Comparison of ENCODE assay signal across 25 cellular contexts in genomic region chr6:93123585-93123984, GRCh38.
"Had no signal": no experiment of that assay in that cellular context is flagged by ENCODE, and none has a peak within 500 bp of the region (broad histone marks: within the 10 kb centered on the region; RNA-seq: fewer than 3 reads in every experiment).

No MANE protein-coding gene starts in this region.

- ATAC-seq: effector memory CD8-positive, alpha-beta T cell; gastrocnemius medialis; right lobe of liver; stimulated activated effector memory CD8-positive, alpha-beta T cell treated with anti-CD3 and anti-CD28 coated beads, Interleukin-12 subunit alpha, Interleukin-12 subunit beta, amount 100 ng/mL, for 72 hours; stimulated activated naive CD8-positive, alpha-beta T cell treated with anti-CD3 and anti-CD28 coated beads, Interleukin-15, amount 100 ng/mL, for 72 hours had no signal

- H3K27ac ChIP-seq: esophagus squamous epithelium, gastrocnemius medialis, right lobe of liver, skin epidermis, suprapubic skin, tibial nerve, VCaP had no signal

- H3K4me1 ChIP-seq: esophagus squamous epithelium, gastrocnemius medialis, right lobe of liver, suprapubic skin, tibial nerve had no signal

- H3K4me1 Mint-ChIP-seq: activated CD4-positive, alpha-beta T cell treated with anti-CD3 and anti-CD28 coated beads, Interleukin-2, amount 10 ng/mL, durations not matched to agents 7 days and 5 days; activated naive CD4-positive, alpha-beta T cell treated with anti-CD3 and anti-CD28 coated beads, Interleukin-2, amount 50 U/mL, for 24 hours; brain; nephron; stimulated activated effector memory CD8-positive, alpha-beta T cell treated with anti-CD3 and anti-CD28 coated beads, Interleukin-12 subunit alpha, Interleukin-12 subunit beta, amount 100 ng/mL, for 72 hours; stimulated activated naive CD8-positive, alpha-beta T cell treated with anti-CD3 and anti-CD28 coated beads, Interleukin-15, amount 100 ng/mL, for 72 hours had no signal

- H3K27me3 ChIP-seq: esophagus squamous epithelium, gastrocnemius medialis, right lobe of liver, suprapubic skin, tibial nerve had no signal

- H3K27ac Mint-ChIP-seq: activated CD4-positive, alpha-beta T cell treated with anti-CD3 and anti-CD28 coated beads, Interleukin-2, amount 10 ng/mL, durations not matched to agents 7 days and 5 days; activated naive CD4-positive, alpha-beta T cell treated with anti-CD3 and anti-CD28 coated beads, Interleukin-2, amount 50 U/mL, for 24 hours; brain; effector memory CD8-positive, alpha-beta T cell; nephron; stimulated activated effector memory CD8-positive, alpha-beta T cell treated with anti-CD3 and anti-CD28 coated beads, Interleukin-12 subunit alpha, Interleukin-12 subunit beta, amount 100 ng/mL, for 72 hours; stimulated activated naive CD8-positive, alpha-beta T cell treated with anti-CD3 and anti-CD28 coated beads, Interleukin-15, amount 100 ng/mL, for 72 hours; T-helper 2 cell treated with Interferon-gamma antibody and Interleukin-4, amounts not matched to agents 5 μg/mL and 100 μg/mL, for 36 hours had no signal

- FAIRE-seq: islet of Langerhans had no signal

- H3K36me3 Mint-ChIP-seq: activated naive CD4-positive, alpha-beta T cell treated with anti-CD3 and anti-CD28 coated beads, Interleukin-2, amount 50 U/mL, for 24 hours; brain; stimulated activated effector memory CD8-positive, alpha-beta T cell treated with anti-CD3 and anti-CD28 coated beads, Interleukin-12 subunit alpha, Interleukin-12 subunit beta, amount 100 ng/mL, for 72 hours had no signal

- H3K4me3 ChIP-seq: esophagus squamous epithelium, gastrocnemius medialis, right lobe of liver, skin epidermis, suprapubic skin, tibial nerve had no signal

- DNase-seq: activated CD4-positive, alpha-beta T cell treated with anti-CD3 and anti-CD28 coated beads, Interleukin-2, amount 10 ng/mL, durations not matched to agents 7 days and 5 days; activated CD4-positive, CD25-positive, alpha-beta regulatory T cell treated with anti-CD3 and anti-CD28 coated beads, Interleukin-2, amount 50 U/mL, for 72 hours; activated gamma-delta T cell treated with Interleukin-2 at 50 U/mL for 16 hours; activated T-cell treated with anti-CD3 and anti-CD28 coated beads, Interleukin-2, amount 50 U/mL, for 1 hour; anterior cingulate cortex; caudate nucleus; effector memory CD8-positive, alpha-beta T cell; esophagus squamous epithelium; gastrocnemius medialis; hippocampal formation; nucleus accumbens; posterior cingulate gyrus; right lobe of liver; stimulated activated CD4-positive, alpha-beta T cell treated with anti-CD3 and anti-CD28 coated beads, Interleukin-1b, Interleukin-23, amount 100 ng/mL, for 48 hours; stimulated activated naive CD8-positive, alpha-beta T cell treated with anti-CD3 and anti-CD28 coated beads, Interleukin-15, amount 100 ng/mL, for 72 hours had no signal

- H3K27me3 Mint-ChIP-seq: activated CD4-positive, alpha-beta T cell treated with anti-CD3 and anti-CD28 coated beads, Interleukin-2, amount 10 ng/mL, durations not matched to agents 7 days and 5 days; activated naive CD4-positive, alpha-beta T cell treated with anti-CD3 and anti-CD28 coated beads, Interleukin-2, amount 50 U/mL, for 24 hours; brain; effector memory CD8-positive, alpha-beta T cell; stimulated activated naive CD8-positive, alpha-beta T cell treated with anti-CD3 and anti-CD28 coated beads, Interleukin-15, amount 100 ng/mL, for 72 hours had no signal

- H3K36me3 ChIP-seq: esophagus squamous epithelium, gastrocnemius medialis, right lobe of liver, suprapubic skin, tibial nerve had no signal

- H3K4me3 Mint-ChIP-seq: activated CD4-positive, alpha-beta T cell treated with anti-CD3 and anti-CD28 coated beads, Interleukin-2, amount 10 ng/mL, durations not matched to agents 7 days and 5 days; activated naive CD4-positive, alpha-beta T cell treated with anti-CD3 and anti-CD28 coated beads, Interleukin-2, amount 50 U/mL, for 24 hours; brain; effector memory CD8-positive, alpha-beta T cell; nephron; stimulated activated effector memory CD8-positive, alpha-beta T cell treated with anti-CD3 and anti-CD28 coated beads, Interleukin-12 subunit alpha, Interleukin-12 subunit beta, amount 100 ng/mL, for 72 hours; stimulated activated naive CD8-positive, alpha-beta T cell treated with anti-CD3 and anti-CD28 coated beads, Interleukin-15, amount 100 ng/mL, for 72 hours; T-helper 2 cell treated with Interferon-gamma antibody and Interleukin-4, amounts not matched to agents 5 μg/mL and 100 μg/mL, for 36 hours had no signal

- H3K9me3 ChIP-seq: gastrocnemius medialis, right lobe of liver, suprapubic skin, tibial nerve had no signal
